9 cellular contexts compared by ENCODE assay signal in genomic region chr21:34374940-34375618, GRCh38. TPM values are rescaled to one million over a fixed set of nuclear protein-coding genes. Genes with fewer than 3 reads are reported as not detected.
DNase-seq lines count a peak whose midpoint lies in the region; ATAC-seq and TF ChIP-seq lines count a peak whose summit lies in the region.
"Not testable (repeated sequence)": the region's sequence is repeated elsewhere in the genome, so short reads cannot be mapped to it uniquely, and the experiment has no call there.
"Had no signal": no experiment of that assay in that cellular context is flagged by ENCODE, and none has a peak within 500 bp of the region (broad histone marks: within the 10 kb centered on the region; RNA-seq: fewer than 3 reads in every experiment).

A gene with protein sequence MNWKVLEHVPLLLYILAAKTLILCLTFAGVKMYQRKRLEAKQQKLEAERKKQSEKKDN (plus strand): TSS chr21:34375507. CDS start chr21:34379505, 3,998 bp downstream.

- H3K36me3 ChIP-seq in naive thymus-derived CD4-positive, alpha-beta T cell (ENCODE audit: control insufficient read depth in 2 of 3, insufficient read depth in 3 of 3, low read length in 3 of 3); aorta (ENCODE audit: control insufficient read depth in 1 of 2, insufficient read depth in 2 of 2, low read length in 1 of 2): not testable (repeated sequence)

- H3K9me3 Mint-ChIP-seq in activated CD4-positive, alpha-beta memory T cell treated with anti-CD3 and anti-CD28 coated beads for 36 hours; naive thymus-derived CD4-positive, alpha-beta T cell: not testable (repeated sequence)

- H3K4me3 ChIP-seq in naive thymus-derived CD4-positive, alpha-beta T cell (ENCODE audit: low read length); aorta (ENCODE audit: low read length in 2 of 2): not testable (repeated sequence)

- H3K27ac Mint-ChIP-seq in activated CD4-positive, alpha-beta memory T cell treated with anti-CD3 and anti-CD28 coated beads for 36 hours; naive thymus-derived CD4-positive, alpha-beta T cell: not testable (repeated sequence)

- H3K27me3 ChIP-seq in foreskin keratinocyte; naive thymus-derived CD4-positive, alpha-beta T cell (ENCODE audit: control insufficient read depth in 2 of 2, insufficient read depth in 2 of 2, low read length in 2 of 2); aorta (ENCODE audit: control insufficient read depth in 1 of 2, insufficient read depth in 2 of 2, low read length in 1 of 2): not testable (repeated sequence)

- CTCF ChIA-PET in activated CD4-positive, alpha-beta memory T cell treated with anti-CD3 and anti-CD28 coated beads for 36 hours (lab: Charles Lee); naive thymus-derived CD4-positive, alpha-beta T cell (lab: Charles Lee): not testable (repeated sequence)

- H3K9me3 ChIP-seq in naive thymus-derived CD4-positive, alpha-beta T cell (ENCODE audit: control insufficient read depth in 2 of 3, low read length in 3 of 3); aorta (ENCODE audit: control insufficient read depth, low read length): not testable (repeated sequence)

- POLR2A ChIA-PET in activated CD4-positive, alpha-beta memory T cell treated with anti-CD3 and anti-CD28 coated beads for 36 hours (lab: Charles Lee); naive thymus-derived CD4-positive, alpha-beta T cell (lab: Charles Lee): not testable (repeated sequence)

- ATAC-seq in GM18867 (IDR thresholded peaks at IDR 0.05; ENCODE audit: unreplicated experiment): peak; percentile 93
- peak; percentile 81 for ATAC-seq in GM21526 (IDR thresholded peaks at IDR 0.05; ENCODE audit: low FRiP score, unreplicated experiment)
- peak; percentile 95 for ATAC-seq in HG02943 (IDR thresholded peaks at IDR 0.05; ENCODE audit: low read depth, unreplicated experiment)
- ATAC-seq in HG03520 (IDR thresholded peaks at IDR 0.05; ENCODE audit: unreplicated experiment): peak; percentile 78
- peak; percentile 96 for ATAC-seq in foreskin keratinocyte
- peak; percentile 97 for ATAC-seq in naive thymus-derived CD4-positive, alpha-beta T cell
- peak; percentile 97 for ATAC-seq in aorta (ENCODE audit: low FRiP score)

- TF ChIP-seq CTCF in foreskin keratinocyte (conservative IDR thresholded peaks at IDR 0.05): not testable (repeated sequence)

- not testable (repeated sequence) for H3K27me3 Mint-ChIP-seq in activated CD4-positive, alpha-beta memory T cell treated with anti-CD3 and anti-CD28 coated beads for 36 hours; naive thymus-derived CD4-positive, alpha-beta T cell

- not testable (repeated sequence) for H3K4me1 Mint-ChIP-seq in activated CD4-positive, alpha-beta memory T cell treated with anti-CD3 and anti-CD28 coated beads for 36 hours (ENCODE audit: low read depth); naive thymus-derived CD4-positive, alpha-beta T cell

- DNase-seq in activated CD4-positive, alpha-beta memory T cell treated with anti-CD3 and anti-CD28 coated beads for 36 hours; foreskin keratinocyte; naive thymus-derived CD4-positive, alpha-beta T cell; aorta: not testable (repeated sequence)

- H3K27ac ChIP-seq in foreskin keratinocyte; naive thymus-derived CD4-positive, alpha-beta T cell (ENCODE audit: low read depth, low read length); aorta (ENCODE audit: low read depth in 1 of 2, low read length in 2 of 2): not testable (repeated sequence)

- not testable (repeated sequence) for H3K4me3 Mint-ChIP-seq in activated CD4-positive, alpha-beta memory T cell treated with anti-CD3 and anti-CD28 coated beads for 36 hours; naive thymus-derived CD4-positive, alpha-beta T cell

- intact Hi-C loops in activated CD4-positive, alpha-beta memory T cell treated with anti-CD3 and anti-CD28 coated beads for 36 hours (cut with micrococcal nuclease); naive thymus-derived CD4-positive, alpha-beta T cell (cut with micrococcal nuclease); aorta (cut with DNase I): not testable (repeated sequence)

- no CpG with 5 or more reads among the region's 49 CpGs for WGBS in aorta, 2 donors

- not testable (repeated sequence) for H3K36me3 Mint-ChIP-seq in activated CD4-positive, alpha-beta memory T cell treated with anti-CD3 and anti-CD28 coated beads for 36 hours; naive thymus-derived CD4-positive, alpha-beta T cell

- not testable (repeated sequence) for H3K4me1 ChIP-seq in foreskin keratinocyte; naive thymus-derived CD4-positive, alpha-beta T cell (ENCODE audit: control insufficient read depth in 2 of 2, insufficient read depth in 2 of 2, low read length in 2 of 2); aorta (ENCODE audit: control insufficient read depth in 1 of 2, insufficient read depth in 2 of 2, low read length in 2 of 2)

RNA-seq across cellular contexts. Expression of the gene that starts here (rescaled TPM):
- total RNA-seq in activated CD4-positive, alpha-beta memory T cell treated with anti-CD3 and anti-CD28 coated beads for 36 hours: 10 to 100 TPM; 14.5 to 15.6 TPM
- 1.8 and 5.3 TPM in 2 replicates for total RNA-seq in foreskin keratinocyte
- polyA plus RNA-seq in foreskin keratinocyte: 2.5 and 7.8 TPM in 2 replicates
- 10 to 100 TPM in 3 of 5 experiments, 1 to 10 TPM in 2; 5.6 to 19.8 (median 12.4) TPM for total RNA-seq in naive thymus-derived CD4-positive, alpha-beta T cell
- 1 to 10 TPM; 6.9 to 8.9 TPM for polyA plus RNA-seq in naive thymus-derived CD4-positive, alpha-beta T cell
- 10 to 100 TPM; 12.2 to 13.0 TPM for total RNA-seq in aorta
- 10 to 100 TPM in 1 of 2 donors, 1 to 10 TPM in 1; 4.7 to 52.7 TPM for polyA plus RNA-seq in aorta
- total RNA-seq: ascending aorta had no signal
